In genomic region chr7:142753366-142753765, GRCh38 we compare ENCODE assay signal across 28 cellular contexts. TPM values are rescaled to one million over a fixed set of nuclear protein-coding genes. Genes with fewer than 3 reads are reported as not detected.
"Had no signal": no experiment of that assay in that cellular context is flagged by ENCODE, and none has a peak within 500 bp of the region (broad histone marks: within the 10 kb centered on the region; RNA-seq: fewer than 3 reads in every experiment).

No MANE protein-coding gene starts in this region.

- H3K36me3 Mint-ChIP-seq: activated CD8-positive, alpha-beta memory T cell treated with anti-CD3 and anti-CD28 coated beads, Interleukin-2, amount 10 ng/mL, durations not matched to agents 7 days and 5 days; type B pancreatic cell; WTC11 had no signal

- H3K27ac Mint-ChIP-seq: activated CD4-positive, alpha-beta memory T cell treated with anti-CD3 and anti-CD28 coated beads, Interleukin-2, amount 10 ng/mL, durations not matched to agents 7 days and 5 days; activated CD4-positive, alpha-beta T cell treated with anti-CD3 and anti-CD28 coated beads, Interleukin-2, amount 10 ng/mL, durations not matched to agents 7 days and 5 days; activated CD8-positive, alpha-beta memory T cell treated with anti-CD3 and anti-CD28 coated beads, Interleukin-2, amount 10 ng/mL, durations not matched to agents 7 days and 5 days; activated naive CD8-positive, alpha-beta T cell; activated T-cell treated with anti-CD3 and anti-CD28 coated beads, Interleukin-2, amount 50 U/mL, for 72 hours; endodermal cell; nephron; progenitor cell of endocrine pancreas; type B pancreatic cell; WTC11 had no signal

- H3K4me3 Mint-ChIP-seq: activated CD4-positive, alpha-beta memory T cell treated with anti-CD3 and anti-CD28 coated beads, Interleukin-2, amount 10 ng/mL, durations not matched to agents 7 days and 5 days; activated CD4-positive, alpha-beta T cell treated with anti-CD3 and anti-CD28 coated beads, Interleukin-2, amount 10 ng/mL, durations not matched to agents 7 days and 5 days; activated CD8-positive, alpha-beta memory T cell treated with anti-CD3 and anti-CD28 coated beads, Interleukin-2, amount 10 ng/mL, durations not matched to agents 7 days and 5 days; activated naive CD8-positive, alpha-beta T cell; activated T-cell treated with anti-CD3 and anti-CD28 coated beads, Interleukin-2, amount 50 U/mL, for 72 hours; endodermal cell; nephron; type B pancreatic cell; WTC11 had no signal

- DNase-seq: activated CD4-positive, alpha-beta memory T cell treated with anti-CD3 and anti-CD28 coated beads, Interleukin-2, amount 10 ng/mL, durations not matched to agents 7 days and 5 days; activated CD4-positive, alpha-beta T cell treated with anti-CD3 and anti-CD28 coated beads for 1 hour; activated CD4-positive, alpha-beta T cell treated with anti-CD3 and anti-CD28 coated beads, Interleukin-2, amount 10 ng/mL, durations not matched to agents 7 days and 5 days; activated CD8-positive, alpha-beta memory T cell treated with anti-CD3 and anti-CD28 coated beads, Interleukin-2, amount 10 ng/mL, durations not matched to agents 7 days and 5 days; activated naive CD4-positive, alpha-beta T cell; activated T-cell treated with anti-CD3 and anti-CD28 coated beads, Interleukin-2, amount 50 U/mL, for 72 hours; aorta; brain microvascular endothelial cell; caudate nucleus; endodermal cell; foreskin melanocyte; left cardiac atrium; mammary epithelial cell; right lobe of liver; stimulated activated CD4-positive, alpha-beta T cell treated with anti-CD3 and anti-CD28 coated beads, Interleukin-2, amount 100 ng/mL, for 48 hours; stimulated activated naive CD4-positive, alpha-beta T cell treated with Interleukin-2 at 50 U/mL for 16 hours; T-helper 2 cell had no signal

- H3K9me3 Mint-ChIP-seq: activated CD4-positive, alpha-beta memory T cell treated with anti-CD3 and anti-CD28 coated beads, Interleukin-2, amount 10 ng/mL, durations not matched to agents 7 days and 5 days; activated CD4-positive, alpha-beta T cell treated with anti-CD3 and anti-CD28 coated beads, Interleukin-2, amount 10 ng/mL, durations not matched to agents 7 days and 5 days; activated T-cell treated with anti-CD3 and anti-CD28 coated beads, Interleukin-2, amount 50 U/mL, for 72 hours; endodermal cell; nephron; type B pancreatic cell had no signal

- H3K27me3 Mint-ChIP-seq: activated CD4-positive, alpha-beta T cell treated with anti-CD3 and anti-CD28 coated beads, Interleukin-2, amount 10 ng/mL, durations not matched to agents 7 days and 5 days; activated CD8-positive, alpha-beta memory T cell treated with anti-CD3 and anti-CD28 coated beads, Interleukin-2, amount 10 ng/mL, durations not matched to agents 7 days and 5 days; activated naive CD8-positive, alpha-beta T cell had no signal

- ATAC-seq: activated CD8-positive, alpha-beta memory T cell treated with anti-CD3 and anti-CD28 coated beads, Interleukin-2, amount 10 ng/mL, durations not matched to agents 7 days and 5 days; activated T-cell treated with anti-CD3 and anti-CD28 coated beads, Interleukin-2, amount 50 U/mL, for 72 hours; esophagus mucosa; left cardiac atrium; right lobe of liver; WTC11 had no signal

- H3K4me1 Mint-ChIP-seq: activated CD4-positive, alpha-beta memory T cell treated with anti-CD3 and anti-CD28 coated beads, Interleukin-2, amount 10 ng/mL, durations not matched to agents 7 days and 5 days; activated CD4-positive, alpha-beta T cell treated with anti-CD3 and anti-CD28 coated beads, Interleukin-2, amount 10 ng/mL, durations not matched to agents 7 days and 5 days; activated CD8-positive, alpha-beta memory T cell treated with anti-CD3 and anti-CD28 coated beads, Interleukin-2, amount 10 ng/mL, durations not matched to agents 7 days and 5 days; nephron had no signal

RNA-seq across cellular contexts. Expression of gene PRSS1, which starts 4.1 kb away (rescaled TPM):
- total RNA-seq: activated CD4-positive, alpha-beta memory T cell treated with anti-CD3 and anti-CD28 coated beads, Interleukin-2, amount 10 ng/mL, durations not matched to agents 7 days and 5 days; activated CD4-positive, alpha-beta T cell treated with anti-CD3 and anti-CD28 coated beads, Interleukin-2, amount 10 ng/mL, durations not matched to agents 7 days and 5 days; activated CD8-positive, alpha-beta memory T cell treated with anti-CD3 and anti-CD28 coated beads, Interleukin-2, amount 10 ng/mL, durations not matched to agents 7 days and 5 days; activated T-cell treated with anti-CD3 and anti-CD28 coated beads, Interleukin-2, amount 50 U/mL, for 72 hours; esophagus mucosa; glomerular endothelial cell; left cardiac atrium; liver; mammary epithelial cell; osteoblast; renal cortical epithelial cell; right lobe of liver; skeletal muscle tissue had no signal
- polyA plus RNA-seq: liver, mammary epithelial cell had no signal

RNA-seq across cellular contexts. Expression of gene PRSS2, which starts 17.4 kb away (rescaled TPM):
- total RNA-seq: activated CD4-positive, alpha-beta memory T cell treated with anti-CD3 and anti-CD28 coated beads, Interleukin-2, amount 10 ng/mL, durations not matched to agents 7 days and 5 days; activated CD4-positive, alpha-beta T cell treated with anti-CD3 and anti-CD28 coated beads, Interleukin-2, amount 10 ng/mL, durations not matched to agents 7 days and 5 days; activated CD8-positive, alpha-beta memory T cell treated with anti-CD3 and anti-CD28 coated beads, Interleukin-2, amount 10 ng/mL, durations not matched to agents 7 days and 5 days; activated T-cell treated with anti-CD3 and anti-CD28 coated beads, Interleukin-2, amount 50 U/mL, for 72 hours; esophagus mucosa; left cardiac atrium; liver; mammary epithelial cell; osteoblast; renal cortical epithelial cell; skeletal muscle tissue had no signal
- polyA plus RNA-seq: mammary epithelial cell had no signal
